In genomic region chr1:85495556-85495955, GRCh38 we compare ENCODE assay signal across 1 cellular context.
TF ChIP-seq lines count a peak whose summit lies in the region.

No MANE protein-coding gene starts in this region.

TF ChIP-seq in IMR-90, 13 proteins besides CTCF, POLR2A, EP300 and RAD21 (continued from another document):
- TF ChIP-seq ELK1 (IDR thresholded peaks at IDR 0.05; ENCODE audit: borderline replicate concordance, low read depth, low read length): no peak
- TF ChIP-seq MXI1 (IDR thresholded peaks at IDR 0.05; ENCODE audit: borderline replicate concordance, low read depth, low read length): no peak
- no peak for TF ChIP-seq RFX5 (IDR thresholded peaks at IDR 0.05; ENCODE audit: low read depth, low read length)
- TF ChIP-seq CHD1 (IDR thresholded peaks at IDR 0.05; ENCODE audit: low read depth, low read length): no peak
- TF ChIP-seq SMC3 (IDR thresholded peaks at IDR 0.05; ENCODE audit: low read depth, low read length): no peak
- no peak for TF ChIP-seq RCOR1 (IDR thresholded peaks at IDR 0.05; ENCODE audit: insufficient replicate concordance, low read length)
- no peak for TF ChIP-seq FOS (IDR thresholded peaks at IDR 0.05; ENCODE audit: low read depth, low read length)
- no peak for TF ChIP-seq NFE2L2 (IDR thresholded peaks at IDR 0.05; ENCODE audit: low read depth, low read length)
- no peak for TF ChIP-seq MAFK (IDR thresholded peaks at IDR 0.05; ENCODE audit: low read depth, low read length)
